ENCODE assay signal across 2 cellular contexts in genomic region chr10:20555990-20556389, GRCh38.
DNase-seq lines count a peak whose midpoint lies in the region; TF ChIP-seq lines count a peak whose summit lies in the region.
"Not testable (repeated sequence)": the region's sequence is repeated elsewhere in the genome, so short reads cannot be mapped to it uniquely, and the experiment has no call there.

No MANE protein-coding gene starts in this region.

- intact Hi-C loops in spleen (cut with DNase I; ENCODE audit: low total_unique reads), result not testable (repeated sequence)

- 70 to 95% (median 87%) methylated on average over 6 to 7 of the region's 7 CpGs for WGBS in spleen, 5 donors

- TF ChIP-seq CTCF in spleen (IDR thresholded peaks at IDR 0.05 in 8 of 11, conservative IDR thresholded peaks at IDR 0.05 in 3 of 11), result not testable (repeated sequence)

- H3K36me3 ChIP-seq in spleen, result not testable (repeated sequence)

- TF ChIP-seq POLR2A in spleen (IDR thresholded peaks at IDR 0.05), result not testable (repeated sequence)

- H3K27me3 ChIP-seq in spleen (replicated peaks in 1 of 7), result not testable (repeated sequence)

- H3K27ac ChIP-seq in spleen, result not testable (repeated sequence)

- peaks cover 0 to 38% (median 5%) of the 10 kb centered on the region in 8 donors for H3K9me3 ChIP-seq in spleen

- not testable (repeated sequence) for H3K4me1 ChIP-seq in spleen

- not testable (repeated sequence) for H3K4me3 ChIP-seq in spleen

- peak; percentile 0 for DNase-seq in D341Med (ENCODE audit: low spot score)
- peak; percentile 53 for DNase-seq in spleen
